10 cellular contexts compared by ENCODE assay signal in genomic region chr20:47276856-47277541, GRCh38.
DNase-seq lines count a peak whose midpoint lies in the region; ATAC-seq and TF ChIP-seq lines count a peak whose summit lies in the region.
"Had no signal": no experiment of that assay in that cellular context is flagged by ENCODE, and none has a peak within 500 bp of the region (broad histone marks: within the 10 kb centered on the region; RNA-seq: fewer than 3 reads in every experiment).

No MANE protein-coding gene starts in this region.

- H3K27me3 Mint-ChIP-seq in MCF 10A (ENCODE audit: insufficient read depth, unreplicated experiment) (no peaks in the 10 kb centered on the region), mesothelial cell of epicardium (ENCODE audit: low read depth) (no peaks in the 10 kb centered on the region)
- H3K27me3 Mint-ChIP-seq: CD8-positive, alpha-beta memory T cell had no signal

- no peaks in the 10 kb centered on the region for H3K9me2 ChIP-seq in OCI-LY7 (ENCODE audit: insufficient read depth, low read length)

- in situ Hi-C loops in mammary epithelial cell (cut with MboI; ENCODE audit: low sequenced_read_pairs in 2 of 2): loop anchor here in 1 of 2 donors (10.0 kb wide), 1 partner anchor 108 kb away; no protein-coding TSS in a partner anchor

- H3K79me2 ChIP-seq in mammary epithelial cell (ENCODE audit: insufficient read depth, low read length) (peaks cover 47% of the 10 kb centered on the region), OCI-LY7 (ENCODE audit: insufficient read depth, low read depth, low read length) (peaks cover 21% of the 10 kb centered on the region)

- H3K4me3 Mint-ChIP-seq in MCF 10A (ENCODE audit: unreplicated experiment): no peak overlapping the region
- no peak overlapping the region for H3K4me3 Mint-ChIP-seq in mesothelial cell of epicardium
- H3K4me3 Mint-ChIP-seq: CD8-positive, alpha-beta memory T cell had no signal

- H3K36me3 Mint-ChIP-seq in MCF 10A (ENCODE audit: insufficient read depth, unreplicated experiment): peaks cover 94% of the 10 kb centered on the region
- H3K36me3 Mint-ChIP-seq in mesothelial cell of epicardium: peaks cover 52% of the 10 kb centered on the region

- dilution Hi-C loops in mammary epithelial cell (cut with HindIII; ENCODE audit: low sequenced_read_pairs): no loop called here

- H2AFZ ChIP-seq in mammary epithelial cell (ENCODE audit: low read depth, low read length) (no peak overlapping the region), OCI-LY7 (ENCODE audit: low read length) (no peak overlapping the region)

- no peak overlapping the region for H3K4me3 ChIP-seq in mammary epithelial cell (replicated peaks in 1 of 3; ENCODE audit: insufficient read depth in 1 of 3, low read depth in 2 of 3, low read length in 3 of 3)
- no peak overlapping the region for H3K4me3 ChIP-seq in vagina
- no peak overlapping the region for H3K4me3 ChIP-seq in OCI-LY7 (ENCODE audit: low read depth, low read length, poor library complexity, severe bottlenecking)

- intact Hi-C loops in MCF 10A (cut with micrococcal nuclease): no loop called here
- intact Hi-C loops in mammary epithelial cell (cut with micrococcal nuclease): loop anchor here (10.0 kb wide), 1 partner anchor 178 kb away; no protein-coding TSS in a partner anchor
- intact Hi-C loops in vagina (cut with DNase I): loop anchor here (5.0 kb wide), 1 partner anchor 40 kb away; no protein-coding TSS in a partner anchor
- intact Hi-C loops in OCI-LY7 (cut with micrococcal nuclease; ENCODE audit: unreplicated experiment): no loop called here

- no peak overlapping the region for H3K9ac ChIP-seq in mammary epithelial cell (ENCODE audit: insufficient read depth, low read length)

- 56% methylated on average over 8 of the region's 8 CpGs for WGBS in mammary epithelial cell (ENCODE audit: low coverage, missing lambda C conversion rate)

- no peak for TF ChIP-seq POLR2A in vagina (IDR thresholded peaks at IDR 0.05)

- no peak for TF ChIP-seq CTCF in MCF 10A (IDR thresholded peaks at IDR 0.05; ENCODE audit: unreplicated experiment)
- TF ChIP-seq CTCF in mammary epithelial cell (conservative IDR thresholded peaks at IDR 0.05 in 1 of 2, IDR thresholded peaks at IDR 0.05 in 1 of 2; ENCODE audit: extremely low read depth in 1 of 2, insufficient read depth in 1 of 2, low read depth in 1 of 2, low read length in 2 of 2): no peak
- TF ChIP-seq CTCF in mesothelial cell of epicardium (IDR thresholded peaks at IDR 0.05; ENCODE audit: unreplicated experiment): no peak
- TF ChIP-seq CTCF in vagina (IDR thresholded peaks at IDR 0.05): no peak
- TF ChIP-seq CTCF in OCI-LY7 (conservative IDR thresholded peaks at IDR 0.05; ENCODE audit: low read length): no peak

- DNase-seq in MCF 10A (ENCODE audit: unreplicated experiment) (no peak), mammary epithelial cell (no peak), dermis microvascular lymphatic vessel endothelial cell (ENCODE audit: low read depth in 2 of 2) (peak; percentile 55 to 77), mesothelial cell of epicardium (ENCODE audit: low spot score in 2 of 2, unreplicated experiment in 2 of 2) (no peak), vagina (ENCODE audit: extremely low spot score in 2 of 2) (no peak), germinal center (ENCODE audit: low spot score) (no peak), OCI-LY7 (ENCODE audit: low spot score) (no peak)
- DNase-seq: activated CD4-positive, CD25-positive, alpha-beta regulatory T cell; CD8-positive, alpha-beta memory T cell had no signal

- ATAC-seq in HG03045 (IDR thresholded peaks at IDR 0.05; ENCODE audit: unreplicated experiment): no peak

- H3K27ac Mint-ChIP-seq in MCF 10A (ENCODE audit: low read depth, unreplicated experiment) (peak overlapping the region; percentile 99), mesothelial cell of epicardium (peak overlapping the region; percentile 37)

- POLR2A ChIA-PET in MCF 10A (lab: Yijun Ruan, JAX): interaction anchor here (0.6 to 10.4 kb wide), 6 partner anchors 39 to 319 kb away, joined by 3 to 288 read pairs (median 6); partner anchors contain the start of gene ZMYND8
- POLR2A ChIA-PET in OCI-LY7 (lab: Charles Lee): interaction anchor here (0.8 kb wide), 1 partner anchor 176 kb away, joined by 3 read pairs; no protein-coding TSS in a partner anchor

- H3K4me1 ChIP-seq in mammary epithelial cell (ENCODE audit: insufficient read depth, low read length): peaks cover 39% of the 10 kb centered on the region
- peaks cover 42% of the 10 kb centered on the region for H3K4me1 ChIP-seq in vagina
- peaks cover 23% of the 10 kb centered on the region for H3K4me1 ChIP-seq in OCI-LY7 (ENCODE audit: insufficient read depth, low read length, poor library complexity, severe bottlenecking)

- H4K20me1 ChIP-seq in mammary epithelial cell (ENCODE audit: insufficient read depth, low read length): no peaks in the 10 kb centered on the region
- no peaks in the 10 kb centered on the region for H4K20me1 ChIP-seq in OCI-LY7 (ENCODE audit: insufficient read depth, low read length)

- H3K9me3 Mint-ChIP-seq in MCF 10A (ENCODE audit: unreplicated experiment) (no peaks in the 10 kb centered on the region), mesothelial cell of epicardium (no peaks in the 10 kb centered on the region)

- H3K4me1 Mint-ChIP-seq in MCF 10A (ENCODE audit: insufficient read depth, unreplicated experiment): peaks cover 45% of the 10 kb centered on the region
- H3K4me1 Mint-ChIP-seq in mesothelial cell of epicardium: peaks cover 27% of the 10 kb centered on the region

- H3K36me3 ChIP-seq in mammary epithelial cell (ENCODE audit: insufficient read depth, low read length) (peaks cover 17% of the 10 kb centered on the region), vagina (peaks cover 0 to 25% of the 10 kb centered on the region in 2 donors), OCI-LY7 (ENCODE audit: insufficient read depth, low read length) (peaks cover 95% of the 10 kb centered on the region)

- H3K27ac ChIP-seq in mammary epithelial cell (ENCODE audit: insufficient read depth, low read depth, low read length) (no peak overlapping the region), vagina (peak overlapping the region; percentile 91), OCI-LY7 (ENCODE audit: low read depth, low read length, poor library complexity, severe bottlenecking) (no peak overlapping the region)

- H3K9me3 ChIP-seq in mammary epithelial cell (replicated peaks; ENCODE audit: insufficient read depth, low read length) (no peaks in the 10 kb centered on the region), vagina (no peaks in the 10 kb centered on the region), OCI-LY7 (ENCODE audit: low read length) (no peaks in the 10 kb centered on the region)

- BruUV-seq in MCF 10A (replicated peaks; lab: Mats Ljungman, UMichigan) (no TSS peak), mammary epithelial cell (replicated peaks; lab: Mats Ljungman, UMichigan) (no TSS peak), OCI-LY7 (replicated peaks; lab: Mats Ljungman, UMichigan) (no TSS peak)

- CTCF ChIA-PET in MCF 10A (lab: Yijun Ruan, JAX) (interaction anchor here (0.6 to 12.2 kb wide), 5 partner anchors 13 to 518 kb away, joined by 3 to 581 read pairs (median 4); no protein-coding TSS in a partner anchor), mammary epithelial cell (lab: Charles Lee; ENCODE audit: low non-redundant PET) (no interaction called here), OCI-LY7 (lab: Charles Lee; ENCODE audit: unreplicated experiment) (no interaction called here)

- H3K4me2 ChIP-seq in mammary epithelial cell (ENCODE audit: insufficient read depth, low read depth, low read length): no peak overlapping the region
- H3K4me2 ChIP-seq in OCI-LY7 (ENCODE audit: low read length): no peak overlapping the region

- H3K27me3 ChIP-seq in mammary epithelial cell (ENCODE audit: insufficient read depth, low read length): no peaks in the 10 kb centered on the region
- no peaks in the 10 kb centered on the region for H3K27me3 ChIP-seq in vagina

Comparison
In these comparisons a context has a peak if more than half of its experiments do, and no peak if none do; other contexts are left out.
1. intact Hi-C loops: an anchor here in mammary epithelial cell (10.0 kb wide) and vagina (5.0 kb wide); none called in MCF 10A and OCI-LY7.
2. DNase-seq: peak in dermis microvascular lymphatic vessel endothelial cell (2 of 2); none in MCF 10A (single experiment), mammary epithelial cell (single experiment), mesothelial cell of epicardium (0 of 2), vagina (0 of 2), germinal center (single experiment) and OCI-LY7 (single experiment).